2 cellular contexts compared by ENCODE assay signal in the genomic region with DNA sequence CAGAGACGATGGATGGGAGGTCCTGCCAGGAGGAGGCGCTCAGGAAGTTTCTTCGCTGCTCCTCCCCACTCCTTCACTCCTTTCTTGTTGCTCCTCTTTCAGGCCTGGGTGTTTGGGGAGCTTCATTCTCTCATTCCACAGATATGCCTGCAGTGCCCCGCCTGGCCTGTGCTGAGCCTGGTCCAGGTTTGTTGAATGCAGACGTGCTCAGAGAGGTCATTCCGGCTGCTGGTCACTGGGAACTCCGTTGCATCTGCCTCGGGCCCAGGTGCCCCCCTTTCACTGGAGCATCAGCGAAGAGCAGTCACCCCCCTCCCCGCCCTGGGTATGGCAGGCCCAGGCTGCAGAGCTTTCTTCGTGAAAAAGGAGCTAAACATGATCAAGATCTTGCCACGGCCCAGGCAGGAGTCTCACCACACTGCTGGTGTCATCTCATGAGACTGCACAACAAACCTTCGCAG.
TF ChIP-seq lines count a peak whose summit lies in the region.

No MANE protein-coding gene starts in this region.

TF ChIP-seq in A549, 52 proteins besides CTCF, POLR2A, EP300 and RAD21:
- TF ChIP-seq, protein P1, sequence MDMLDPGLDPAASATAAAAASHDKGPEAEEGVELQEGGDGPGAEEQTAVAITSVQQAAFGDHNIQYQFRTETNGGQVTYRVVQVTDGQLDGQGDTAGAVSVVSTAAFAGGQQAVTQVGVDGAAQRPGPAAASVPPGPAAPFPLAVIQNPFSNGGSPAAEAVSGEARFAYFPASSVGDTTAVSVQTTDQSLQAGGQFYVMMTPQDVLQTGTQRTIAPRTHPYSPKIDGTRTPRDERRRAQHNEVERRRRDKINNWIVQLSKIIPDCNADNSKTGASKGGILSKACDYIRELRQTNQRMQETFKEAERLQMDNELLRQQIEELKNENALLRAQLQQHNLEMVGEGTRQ (IDR thresholded peaks at IDR 0.05), result no peak
- no peak for TF ChIP-seq EHF (CRISPR knock-in tag; IDR thresholded peaks at IDR 0.05)

TF ChIP-seq in WTC11, 78 proteins besides CTCF, POLR2A, EP300 and RAD21:
- TF ChIP-seq, protein P2, sequence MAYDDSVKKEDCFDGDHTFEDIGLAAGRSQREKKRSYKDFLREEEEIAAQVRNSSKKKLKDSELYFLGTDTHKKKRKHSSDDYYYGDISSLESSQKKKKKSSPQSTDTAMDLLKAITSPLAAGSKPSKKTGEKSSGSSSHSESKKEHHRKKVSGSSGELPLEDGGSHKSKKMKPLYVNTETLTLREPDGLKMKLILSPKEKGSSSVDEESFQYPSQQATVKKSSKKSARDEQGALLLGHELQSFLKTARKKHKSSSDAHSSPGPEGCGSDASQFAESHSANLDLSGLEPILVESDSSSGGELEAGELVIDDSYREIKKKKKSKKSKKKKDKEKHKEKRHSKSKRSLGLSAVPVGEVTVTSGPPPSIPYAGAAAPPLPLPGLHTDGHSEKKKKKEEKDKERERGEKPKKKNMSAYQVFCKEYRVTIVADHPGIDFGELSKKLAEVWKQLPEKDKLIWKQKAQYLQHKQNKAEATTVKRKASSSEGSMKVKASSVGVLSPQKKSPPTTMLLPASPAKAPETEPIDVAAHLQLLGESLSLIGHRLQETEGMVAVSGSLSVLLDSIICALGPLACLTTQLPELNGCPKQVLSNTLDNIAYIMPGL (CRISPR knock-in tag; IDR thresholded peaks at IDR 0.05), result no peak
- no peak for TF ChIP-seq ZNF423 (CRISPR knock-in tag; IDR thresholded peaks at IDR 0.05)
- no peak for TF ChIP-seq ZNF232 (CRISPR knock-in tag; IDR thresholded peaks at IDR 0.05)
- TF ChIP-seq, protein P3, sequence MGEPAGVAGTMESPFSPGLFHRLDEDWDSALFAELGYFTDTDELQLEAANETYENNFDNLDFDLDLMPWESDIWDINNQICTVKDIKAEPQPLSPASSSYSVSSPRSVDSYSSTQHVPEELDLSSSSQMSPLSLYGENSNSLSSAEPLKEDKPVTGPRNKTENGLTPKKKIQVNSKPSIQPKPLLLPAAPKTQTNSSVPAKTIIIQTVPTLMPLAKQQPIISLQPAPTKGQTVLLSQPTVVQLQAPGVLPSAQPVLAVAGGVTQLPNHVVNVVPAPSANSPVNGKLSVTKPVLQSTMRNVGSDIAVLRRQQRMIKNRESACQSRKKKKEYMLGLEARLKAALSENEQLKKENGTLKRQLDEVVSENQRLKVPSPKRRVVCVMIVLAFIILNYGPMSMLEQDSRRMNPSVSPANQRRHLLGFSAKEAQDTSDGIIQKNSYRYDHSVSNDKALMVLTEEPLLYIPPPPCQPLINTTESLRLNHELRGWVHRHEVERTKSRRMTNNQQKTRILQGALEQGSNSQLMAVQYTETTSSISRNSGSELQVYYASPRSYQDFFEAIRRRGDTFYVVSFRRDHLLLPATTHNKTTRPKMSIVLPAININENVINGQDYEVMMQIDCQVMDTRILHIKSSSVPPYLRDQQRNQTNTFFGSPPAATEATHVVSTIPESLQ (CRISPR knock-in tag; IDR thresholded peaks at IDR 0.05), result no peak
- TF ChIP-seq FOXK1 (CRISPR knock-in tag; IDR thresholded peaks at IDR 0.05), result no peak
- TF ChIP-seq JUN (CRISPR knock-in tag; IDR thresholded peaks at IDR 0.05), result no peak
- TF ChIP-seq, protein P4, sequence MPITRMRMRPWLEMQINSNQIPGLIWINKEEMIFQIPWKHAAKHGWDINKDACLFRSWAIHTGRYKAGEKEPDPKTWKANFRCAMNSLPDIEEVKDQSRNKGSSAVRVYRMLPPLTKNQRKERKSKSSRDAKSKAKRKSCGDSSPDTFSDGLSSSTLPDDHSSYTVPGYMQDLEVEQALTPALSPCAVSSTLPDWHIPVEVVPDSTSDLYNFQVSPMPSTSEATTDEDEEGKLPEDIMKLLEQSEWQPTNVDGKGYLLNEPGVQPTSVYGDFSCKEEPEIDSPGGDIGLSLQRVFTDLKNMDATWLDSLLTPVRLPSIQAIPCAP (CRISPR knock-in tag; IDR thresholded peaks at IDR 0.05), result no peak
- TF ChIP-seq, protein P5, sequence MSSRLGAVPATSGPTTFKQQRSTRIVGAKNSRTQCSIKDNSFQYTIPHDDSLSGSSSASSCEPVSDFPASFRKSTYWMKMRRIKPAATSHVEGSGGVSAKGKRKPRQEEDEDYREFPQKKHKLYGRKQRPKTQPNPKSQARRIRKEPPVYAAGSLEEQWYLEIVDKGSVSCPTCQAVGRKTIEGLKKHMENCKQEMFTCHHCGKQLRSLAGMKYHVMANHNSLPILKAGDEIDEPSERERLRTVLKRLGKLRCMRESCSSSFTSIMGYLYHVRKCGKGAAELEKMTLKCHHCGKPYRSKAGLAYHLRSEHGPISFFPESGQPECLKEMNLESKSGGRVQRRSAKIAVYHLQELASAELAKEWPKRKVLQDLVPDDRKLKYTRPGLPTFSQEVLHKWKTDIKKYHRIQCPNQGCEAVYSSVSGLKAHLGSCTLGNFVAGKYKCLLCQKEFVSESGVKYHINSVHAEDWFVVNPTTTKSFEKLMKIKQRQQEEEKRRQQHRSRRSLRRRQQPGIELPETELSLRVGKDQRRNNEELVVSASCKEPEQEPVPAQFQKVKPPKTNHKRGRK (CRISPR knock-in tag; IDR thresholded peaks at IDR 0.05; ENCODE audit: borderline replicate concordance), result no peak
- TF ChIP-seq ZNF219 (CRISPR knock-in tag; IDR thresholded peaks at IDR 0.05; ENCODE audit: borderline replicate concordance), result no peak
- TF ChIP-seq HMGA2 (CRISPR knock-in tag; IDR thresholded peaks at IDR 0.05), result no peak
- no peak for TF ChIP-seq NFATC4 (CRISPR knock-in tag; IDR thresholded peaks at IDR 0.05)
- TF ChIP-seq EMX1 (CRISPR knock-in tag; IDR thresholded peaks at IDR 0.05), result no peak
- TF ChIP-seq, protein P6, sequence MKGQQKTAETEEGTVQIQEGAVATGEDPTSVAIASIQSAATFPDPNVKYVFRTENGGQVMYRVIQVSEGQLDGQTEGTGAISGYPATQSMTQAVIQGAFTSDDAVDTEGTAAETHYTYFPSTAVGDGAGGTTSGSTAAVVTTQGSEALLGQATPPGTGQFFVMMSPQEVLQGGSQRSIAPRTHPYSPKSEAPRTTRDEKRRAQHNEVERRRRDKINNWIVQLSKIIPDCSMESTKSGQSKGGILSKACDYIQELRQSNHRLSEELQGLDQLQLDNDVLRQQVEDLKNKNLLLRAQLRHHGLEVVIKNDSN (CRISPR knock-in tag; IDR thresholded peaks at IDR 0.05), result no peak
- TF ChIP-seq CBFB (CRISPR knock-in tag; IDR thresholded peaks at IDR 0.05; ENCODE audit: low read depth), result no peak
- no peak for TF ChIP-seq NFE2L1 (CRISPR knock-in tag; IDR thresholded peaks at IDR 0.05)
